In the genomic region with DNA sequence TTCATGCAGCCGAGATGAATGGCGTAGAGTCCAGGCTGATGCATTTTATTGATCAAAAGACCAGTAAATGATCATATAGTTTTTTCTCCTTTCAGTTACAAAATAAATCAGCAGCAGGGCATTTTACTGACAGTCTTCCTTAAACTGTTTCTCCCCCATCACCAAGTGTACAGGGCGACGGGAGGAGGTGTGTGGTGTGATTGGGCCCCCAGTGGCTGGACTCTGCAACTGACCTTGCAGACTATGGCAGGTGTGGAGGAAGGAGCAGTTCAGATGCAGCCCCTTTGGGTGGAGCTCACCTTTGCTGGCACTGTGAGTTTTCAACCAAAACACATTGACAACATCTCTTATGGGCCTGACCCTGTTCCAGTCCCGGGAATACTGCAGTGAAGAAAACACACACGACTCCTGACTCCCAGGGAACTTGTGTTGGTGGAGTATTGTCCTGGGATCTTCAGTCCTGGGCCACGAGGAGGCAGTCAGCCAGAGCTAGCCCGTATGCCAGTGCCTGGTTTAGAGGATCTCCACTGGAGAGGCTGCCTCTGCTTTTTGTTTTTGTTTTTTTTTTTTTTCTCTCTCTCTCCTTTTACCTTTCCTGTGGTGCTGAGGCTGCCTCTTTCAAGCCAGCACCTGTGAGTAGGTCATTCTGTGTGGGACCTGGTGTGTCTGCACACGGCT, we compare ENCODE assay signal across 10 cellular contexts. TPM values are rescaled to one million over a fixed set of nuclear protein-coding genes. Genes with fewer than 3 reads are reported as not detected.
DNase-seq lines count a peak whose midpoint lies in the region; ATAC-seq and TF ChIP-seq lines count a peak whose summit lies in the region.
"Had no signal": no experiment of that assay in that cellular context is flagged by ENCODE, and none has a peak within 500 bp of the region (broad histone marks: within the 10 kb centered on the region; RNA-seq: fewer than 3 reads in every experiment).

No MANE protein-coding gene starts in this region.

- H3K79me2 ChIP-seq in Karpas-422 (ENCODE audit: low read length): no peaks in the 10 kb centered on the region

- H3K27me3 Mint-ChIP-seq in neural crest cell (ENCODE audit: low read depth): no peaks in the 10 kb centered on the region

- H3K36me3 Mint-ChIP-seq in neural crest cell (ENCODE audit: low read depth): no peaks in the 10 kb centered on the region

- TF ChIP-seq CTCF in body of pancreas (IDR thresholded peaks at IDR 0.05): peak; percentile 16 to 49 (median 41)
- TF ChIP-seq CTCF in neural crest cell (conservative IDR thresholded peaks at IDR 0.05): peak; percentile 42

- no peak overlapping the region for H3K27ac ChIP-seq in Karpas-422 (ENCODE audit: low read length)
- H3K27ac ChIP-seq in body of pancreas: no peak overlapping the region
- H3K27ac ChIP-seq: GM23248 had no signal

- H3K27me3 ChIP-seq in Karpas-422 (ENCODE audit: low read length): no peaks in the 10 kb centered on the region
- H3K27me3 ChIP-seq in body of pancreas: no peaks in the 10 kb centered on the region

- no peaks in the 10 kb centered on the region for H3K9me2 ChIP-seq in Karpas-422 (replicated peaks; ENCODE audit: insufficient read depth, low read length)

- no peak overlapping the region for H3K4me3 Mint-ChIP-seq in neural crest cell

- H4K20me1 ChIP-seq in Karpas-422 (ENCODE audit: insufficient read depth, low read depth, low read length): peaks cover 6% of the 10 kb centered on the region; the same call in 1 of the 2 replicates

- H3K9me3 Mint-ChIP-seq in neural crest cell: no peaks in the 10 kb centered on the region

- H3K9ac ChIP-seq in Karpas-422 (ENCODE audit: low read length): no peak overlapping the region
- H3K9ac ChIP-seq: GM23248 had no signal

- no peak overlapping the region for H3K27ac Mint-ChIP-seq in neural crest cell (ENCODE audit: unreplicated experiment)

- peak; percentile 71 for ATAC-seq in body of pancreas
- no peak for ATAC-seq in GM21360 (IDR thresholded peaks at IDR 0.05; ENCODE audit: unreplicated experiment)
- ATAC-seq in HG02798 (IDR thresholded peaks at IDR 0.05; ENCODE audit: poor library complexity, unreplicated experiment): no peak

- 64 to 71% methylated on average over 9 of the region's 9 CpGs for WGBS in body of pancreas, 2 donors

- H3K9me3 ChIP-seq in Karpas-422 (ENCODE audit: low read length): no peaks in the 10 kb centered on the region
- no peaks in the 10 kb centered on the region for H3K9me3 ChIP-seq in body of pancreas

- DNase-seq in NCI-H1417 (lab: John Stamatoyannopoulos, UW) (peak in 2 of 3 experiments; percentile 6 to 40), NCI-H1417 treated with DMSO at 0.1 percent for 48 hours (lab: John Stamatoyannopoulos, UW) (no peak), Karpas-422 (peak; percentile 46), body of pancreas (peak; percentile 33 to 55 (median 46)), neural crest cell (ENCODE audit: low read depth, low spot score) (no peak), hepatic stellate cell (ENCODE audit: low spot score) (no peak)
- DNase-seq: GM23248, NCI-H2081 had no signal

- intact Hi-C loops in body of pancreas (cut with DNase I): no loop called here

- no peak overlapping the region for H3K4me3 ChIP-seq in Karpas-422 (ENCODE audit: low read length)
- H3K4me3 ChIP-seq in body of pancreas: no peak overlapping the region
- H3K4me3 ChIP-seq: GM23248 had no signal

- peaks cover 28% of the 10 kb centered on the region for H3K4me1 Mint-ChIP-seq in neural crest cell

- H2AFZ ChIP-seq in Karpas-422 (ENCODE audit: low read length): no peak overlapping the region
- H2AFZ ChIP-seq: GM23248 had no signal

- H3K36me3 ChIP-seq in Karpas-422 (ENCODE audit: insufficient read depth, low read length): no peaks in the 10 kb centered on the region
- H3K36me3 ChIP-seq in body of pancreas (replicated peaks in 1 of 2; ENCODE audit: insufficient read depth in 1 of 2, low read depth in 2 of 2): no peaks in the 10 kb centered on the region

- H3K4me1 ChIP-seq in Karpas-422 (ENCODE audit: low read length) (peaks cover 33% of the 10 kb centered on the region), body of pancreas (peaks cover 20% of the 10 kb centered on the region)

- H3K4me2 ChIP-seq in Karpas-422 (ENCODE audit: low read depth, low read length, poor library complexity, severe bottlenecking): peak overlapping the region; percentile 30

- TF ChIP-seq POLR2A in body of pancreas (IDR thresholded peaks at IDR 0.05): no peak

RNA-seq across cellular contexts. Expression of a gene that starts 29.8 kb away (rescaled TPM):
- total RNA-seq in Karpas-422 (2014; rRNA removed; shearing (Covaris generic); ENCODE audit: low replicate concordance): 0.97 and 1.6 TPM in 2 replicates
- 10 to 100 TPM; 23.1 to 71.9 TPM for total RNA-seq in body of pancreas
- 10.3 TPM in 2 replicates for total RNA-seq in neural crest cell

RNA-seq across cellular contexts. Expression of a gene that starts 46.0 kb away (rescaled TPM):
- 22.5 and 27.8 TPM in 2 replicates for total RNA-seq in Karpas-422 (2014; rRNA removed; shearing (Covaris generic); ENCODE audit: low replicate concordance)
- 10 to 100 TPM; 17.5 to 39.2 TPM for total RNA-seq in body of pancreas
- 39.5 and 40.0 TPM in 2 replicates for total RNA-seq in neural crest cell

RNA-seq across cellular contexts. Expression of a gene that starts 54.9 kb away (rescaled TPM):
- not detected in 2 replicates for total RNA-seq in Karpas-422 (2014; rRNA removed; shearing (Covaris generic); ENCODE audit: low replicate concordance)
- total RNA-seq in body of pancreas (not detected), neural crest cell (not detected in 2 replicates)
- total RNA-seq: GM23248 had no signal

Comparison
In these comparisons a context has a peak if more than half of its experiments do, and no peak if none do; other contexts are left out.
1. DNase-seq: peak in NCI-H1417 (2 of 3), Karpas-422 (single experiment) and body of pancreas (4 of 4); none in NCI-H1417 treated with DMSO at 0.1 percent for 48 hours (single experiment), neural crest cell (single experiment) and hepatic stellate cell (single experiment).